In genomic region chr2:25215948-25216679, GRCh38 we compare ENCODE assay signal across 8 cellular contexts. TPM values are rescaled to one million over a fixed set of nuclear protein-coding genes. Genes with fewer than 3 reads are reported as not detected.
DNase-seq lines count a peak whose midpoint lies in the region; ATAC-seq and TF ChIP-seq lines count a peak whose summit lies in the region.

No MANE protein-coding gene starts in this region.

- H3K27ac ChIP-seq in BLaER1 treated with 17β-estradiol and CSF1 and Interleukin-3, amounts not matched to agents 10 nM and 100 nM = peak overlapping the region; percentile 37 to 81 (median 64); a peak in 19 of 22 replicates
- peak overlapping the region; percentile 82 for H3K27ac ChIP-seq in vagina

- peak; percentile 71 for ATAC-seq in GM21423 (IDR thresholded peaks at IDR 0.05; ENCODE audit: unreplicated experiment)

- H3K36me3 ChIP-seq in BLaER1 treated with 17β-estradiol and CSF1 and Interleukin-3, amounts not matched to agents 10 nM and 100 nM = no peaks in the 10 kb centered on the region
- H3K36me3 ChIP-seq in vagina = no peaks in the 10 kb centered on the region

- DNase-seq in NOMO-1 (lab: John Stamatoyannopoulos, UW; ENCODE audit: unreplicated experiment in 2 of 2) (peak; percentile 54 to 78), cardiac septum (ENCODE audit: low spot score) (peak; percentile 88), retina (peak; percentile 80), vagina (ENCODE audit: extremely low spot score in 2 of 2) (no peak), NCI-H1694 treated with DMSO at 0.1 percent for 48 hours (lab: John Stamatoyannopoulos, UW) (no peak)
- DNase-seq in activated naive CD4-positive, alpha-beta T cell treated with Interleukin-2 at 50 U/mL for 16 hours = peak; percentile 86

- H3K4me1 ChIP-seq in BLaER1 treated with 17β-estradiol and CSF1 and Interleukin-3, amounts not matched to agents 10 nM and 100 nM = peaks cover 12 to 70% (median 49%) of the 10 kb centered on the region in 10 experiments
- H3K4me1 ChIP-seq in vagina = peaks cover 7% of the 10 kb centered on the region

- peak overlapping the region; percentile 58 to 91 (median 84) for H3K4me2 ChIP-seq in BLaER1 treated with 17β-estradiol and CSF1 and Interleukin-3, amounts not matched to agents 10 nM and 100 nM

- peak overlapping the region; percentile 54 to 80 (median 74); a peak in 21 of 22 replicates for H3K9ac ChIP-seq in BLaER1 treated with 17β-estradiol and CSF1 and Interleukin-3, amounts not matched to agents 10 nM and 100 nM

- H3K4me3 ChIP-seq in BLaER1 treated with 17β-estradiol and CSF1 and Interleukin-3, amounts not matched to agents 10 nM and 100 nM = peak overlapping the region; percentile 52 to 71 (median 59)
- peak overlapping the region; percentile 61 to 63 for H3K4me3 ChIP-seq in vagina

- TF ChIP-seq POLR2A in vagina (IDR thresholded peaks at IDR 0.05) = no peak

- no peaks in the 10 kb centered on the region for H3K9me3 ChIP-seq in BLaER1 treated with 17β-estradiol and CSF1 and Interleukin-3, amounts not matched to agents 10 nM and 100 nM (replicated peaks in 1 of 11)
- H3K9me3 ChIP-seq in vagina = no peaks in the 10 kb centered on the region

- H4K20me1 ChIP-seq in BLaER1 treated with 17β-estradiol and CSF1 and Interleukin-3, amounts not matched to agents 10 nM and 100 nM = no peaks in the 10 kb centered on the region

- TF ChIP-seq CTCF in vagina (IDR thresholded peaks at IDR 0.05) = no peak

- no peaks in the 10 kb centered on the region for H3K27me3 ChIP-seq in BLaER1 treated with 17β-estradiol and CSF1 and Interleukin-3, amounts not matched to agents 10 nM and 100 nM
- H3K27me3 ChIP-seq in vagina = no peaks in the 10 kb centered on the region

- intact Hi-C loops in cardiac septum (cut with DNase I) = no loop called here
- intact Hi-C loops in vagina (cut with DNase I) = no loop called here

RNA-seq across cellular contexts. Expression of gene POMC, which starts 47.7 kb away (rescaled TPM):
- total RNA-seq in cardiac septum (3.1 TPM), vagina (2.5 TPM)

Comparison
In these comparisons a context has a peak if more than half of its experiments do, and no peak if none do; other contexts are left out.
1. DNase-seq: peak in NOMO-1 (2 of 2), activated naive CD4-positive, alpha-beta T cell treated with Interleukin-2 at 50 U/mL for 16 hours (single experiment), cardiac septum (single experiment) and retina (single experiment); none in vagina (0 of 2) and NCI-H1694 treated with DMSO at 0.1 percent for 48 hours (single experiment).